In genomic region chr2:216498418-216499413, GRCh38 we compare ENCODE assay signal across 8 cellular contexts. TPM values are rescaled to one million over a fixed set of nuclear protein-coding genes. Genes with fewer than 3 reads are reported as not detected.
DNase-seq lines count a peak whose midpoint lies in the region; ATAC-seq and TF ChIP-seq lines count a peak whose summit lies in the region.

Gene RPL37A, plus strand, starts transcription at chr2:216498844. Its CDS starts 31 bp downstream, at chr2:216498875.

- intact Hi-C loops in left ventricle myocardium superior (cut with micrococcal nuclease) (no loop called here), prostate gland (cut with DNase I) (no loop called here)

- H3K27me3 ChIP-seq in prostate gland (replicated peaks; ENCODE audit: insufficient read depth), result no peaks in the 10 kb centered on the region

- H3K36me3 Mint-ChIP-seq in T-helper 17 cell (ENCODE audit: low read depth), result peaks cover 3% of the 10 kb centered on the region

- H3K36me3 ChIP-seq in prostate gland (no peaks in the 10 kb centered on the region), urinary bladder (ENCODE audit: insufficient read depth) (peaks cover 2% of the 10 kb centered on the region)

- H3K4me3 Mint-ChIP-seq in T-helper 17 cell, result peak within 1 kb of the TSS; percentile 96

- H3K27ac Mint-ChIP-seq in T-helper 17 cell, result peak within 1 kb of the TSS; percentile 97

- TF ChIP-seq CTCF in prostate gland (IDR thresholded peaks at IDR 0.05), result peak in 1 of 4 experiments; percentile 14

- ATAC-seq in HG02885 (IDR thresholded peaks at IDR 0.05; ENCODE audit: poor library complexity, unreplicated experiment) (peak; percentile 89), T-helper 17 cell (peak; percentile 96), left ventricle myocardium superior (peak; percentile 97)

- H3K4me3 ChIP-seq in prostate gland, result peak within 1 kb of the TSS; percentile 65
- H3K4me3 ChIP-seq in urinary bladder (ENCODE audit: low read depth, low read length), result peak within 1 kb of the TSS; percentile 73

- H3K4me1 ChIP-seq in prostate gland (replicated peaks) (peaks cover 11% of the 10 kb centered on the region), urinary bladder (ENCODE audit: insufficient read depth) (no peaks in the 10 kb centered on the region)

- peaks cover 39% of the 10 kb centered on the region for H3K4me1 Mint-ChIP-seq in T-helper 17 cell

- no peaks in the 10 kb centered on the region for H3K9me3 ChIP-seq in T-helper 17 cell (ENCODE audit: control insufficient read depth, low read length, poor library complexity, severe bottlenecking)
- no peaks in the 10 kb centered on the region for H3K9me3 ChIP-seq in prostate gland

- DNase-seq in NCI-H1694 treated with DMSO at 0.1 percent for 48 hours (lab: John Stamatoyannopoulos, UW), result peak; percentile 98
- peak; percentile 74 to 80 (median 75) for DNase-seq in T-helper 17 cell
- peak; percentile 60 to 96 (median 87) for DNase-seq in amygdala (lab: John Stamatoyannopoulos, UW)
- DNase-seq in left ventricle myocardium superior, result peak; percentile 96
- peak; percentile 92 for DNase-seq in prostate gland (ENCODE audit: low spot score)

- peak within 1 kb of the TSS; percentile 65 to 71 for H3K27ac ChIP-seq in prostate gland
- H3K27ac ChIP-seq in urinary bladder (ENCODE audit: low read depth), result no peak within 1 kb of the TSS

- WGBS in prostate gland, result under 1% methylated on average over 55 of the region's 55 CpGs
- under 1% methylated on average over 55 of the region's 55 CpGs for WGBS in urinary bladder

- H3K27me3 Mint-ChIP-seq in T-helper 17 cell, result no peaks in the 10 kb centered on the region

- TF ChIP-seq POLR2A in GM15510 (IDR thresholded peaks at IDR 0.05; ENCODE audit: borderline replicate concordance, extremely low read depth, insufficient read length) (peak; percentile 99), prostate gland (IDR thresholded peaks at IDR 0.05) (peak; percentile 70)

RNA-seq across cellular contexts. Expression of gene RPL37A, which starts in this region (rescaled TPM):
- 1,000 to 10,000 TPM; 3,101 to 3,324 TPM for total RNA-seq in T-helper 17 cell
- 1,901 TPM for total RNA-seq in left ventricle myocardium superior
- 1,000 to 10,000 TPM; 1,435 to 1,814 TPM for total RNA-seq in prostate gland
- total RNA-seq in urinary bladder, result 2,774 TPM
- polyA plus RNA-seq in urinary bladder, result 5,486 TPM
